In the genomic region with DNA sequence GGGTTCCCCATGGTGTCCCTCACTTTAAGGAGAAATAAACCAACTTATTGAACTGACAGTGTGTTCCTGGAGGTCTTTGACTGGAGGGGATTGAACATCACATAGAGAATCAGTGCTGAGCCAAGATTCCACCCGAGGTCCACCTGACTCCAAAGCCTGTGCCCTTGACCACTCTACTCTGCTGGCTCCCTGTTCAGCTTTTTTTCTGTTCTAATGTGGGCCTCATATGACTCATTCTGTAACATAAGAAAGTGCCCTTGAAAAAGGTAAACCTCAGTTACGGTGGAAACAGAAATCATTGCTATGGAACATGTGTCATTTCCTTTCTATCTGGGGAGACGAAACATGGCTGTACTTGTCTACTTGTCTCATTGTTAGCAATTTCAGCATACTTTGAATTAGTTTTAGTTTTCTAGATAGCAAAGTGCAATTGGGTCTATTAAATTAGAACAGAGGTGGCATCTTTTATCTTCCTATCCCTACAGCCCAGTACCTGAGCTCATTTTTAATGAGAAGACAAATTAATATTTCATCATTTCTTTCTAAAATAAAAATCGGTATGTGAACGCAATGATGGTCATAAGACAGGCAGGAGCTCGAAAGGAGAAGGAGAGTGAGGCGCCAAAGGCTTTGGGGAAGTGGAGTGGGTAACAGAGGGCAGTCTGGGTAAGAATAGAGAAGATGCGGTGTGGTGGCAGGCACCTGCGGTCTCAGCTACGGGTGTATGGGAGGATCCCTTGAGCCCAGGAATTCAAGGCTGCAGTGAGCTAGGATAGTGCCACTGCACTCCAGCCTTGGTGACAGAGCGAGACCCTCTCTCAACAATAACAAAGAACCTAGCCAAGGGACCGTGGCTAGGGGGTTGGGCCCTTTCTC, we compare ENCODE assay signal across 8 cellular contexts. TPM values are rescaled to one million over a fixed set of nuclear protein-coding genes. Genes with fewer than 3 reads are reported as not detected.
DNase-seq lines count a peak whose midpoint lies in the region; ATAC-seq and TF ChIP-seq lines count a peak whose summit lies in the region.

No MANE protein-coding gene starts in this region.

- CTCF ChIA-PET in WTC11 (lab: Charles Lee) = interaction anchor here (1.0 to 1.3 kb wide), 3 partner anchors 33 to 57 kb away, joined by 3 to 4 read pairs (median 3); no protein-coding TSS in a partner anchor

- peaks cover 22% of the 10 kb centered on the region for H3K4me1 Mint-ChIP-seq in WTC11

- H3K9ac ChIP-seq in iPS-18a (ENCODE audit: low read length) = no peak overlapping the region

- H3K9me3 ChIP-seq in iPS-18a (ENCODE audit: control insufficient read depth, low read depth, low read length) = no peaks in the 10 kb centered on the region

- peak; percentile 55 for DNase-seq in Caki2 (ENCODE audit: low read depth)
- DNase-seq in WTC11 (ENCODE audit: low spot score) = no peak
- DNase-seq in stimulated activated naive CD4-positive, alpha-beta T cell treated with Interleukin-2 at 50 U/mL for 16 hours (lab: John Stamatoyannopoulos, UW) = no peak
- DNase-seq in 8988T = no peak
- no peak for DNase-seq in erythroblast (lab: John Stamatoyannopoulos, UW)

- no peaks in the 10 kb centered on the region for H3K36me3 Mint-ChIP-seq in WTC11

- H3K4me3 Mint-ChIP-seq in WTC11 = peak overlapping the region; percentile 87

- peaks cover 7% of the 10 kb centered on the region for H3K4me1 ChIP-seq in iPS-18a (ENCODE audit: control insufficient read depth, low read depth, low read length)

- no peak overlapping the region for H3K27ac Mint-ChIP-seq in WTC11

- TF ChIP-seq CTCF in WTC11 (IDR thresholded peaks at IDR 0.05) = no peak

- ATAC-seq in GM19455 (IDR thresholded peaks at IDR 0.05; ENCODE audit: unreplicated experiment) = peak; percentile 60
- peak; percentile 76 for ATAC-seq in HG03354 (IDR thresholded peaks at IDR 0.05; ENCODE audit: poor library complexity, severe bottlenecking, unreplicated experiment)
- ATAC-seq in WTC11 = no peak

- peaks cover 43% of the 10 kb centered on the region for H3K27me3 ChIP-seq in iPS-18a (ENCODE audit: control insufficient read depth, insufficient read depth, low read length)

- H3K27ac ChIP-seq in iPS-18a (ENCODE audit: low read length) = no peak overlapping the region

- H3K9me3 Mint-ChIP-seq in WTC11 = peaks cover 1% of the 10 kb centered on the region

- H3K36me3 ChIP-seq in iPS-18a (ENCODE audit: control insufficient read depth, low read depth, low read length) = no peaks in the 10 kb centered on the region

- peaks cover 58% of the 10 kb centered on the region for H3K27me3 Mint-ChIP-seq in WTC11 (ENCODE audit: low read depth)

- POLR2A ChIA-PET in WTC11 (lab: Charles Lee) = no interaction called here

- in situ Hi-C loops in Caki2 (cut with HindIII; ENCODE audit: low pct_unique_long_range_greater_than_20kb, low sequenced_read_pairs) = no loop called here

- H3K4me3 ChIP-seq in iPS-18a (ENCODE audit: low read length) = peak overlapping the region; percentile 74

- no peak for TF ChIP-seq POLR2A in erythroblast (IDR thresholded peaks at IDR 0.05; ENCODE audit: low read length)

TF ChIP-seq in WTC11, 78 proteins besides CTCF, POLR2A, EP300 and RAD21:
- TF ChIP-seq CREM (CRISPR knock-in tag; IDR thresholded peaks at IDR 0.05) = no peak
- TF ChIP-seq TP53 (CRISPR knock-in tag; IDR thresholded peaks at IDR 0.05) = no peak
- no peak for TF ChIP-seq FOXJ3 (CRISPR knock-in tag; IDR thresholded peaks at IDR 0.05; ENCODE audit: borderline replicate concordance)
- no peak; the same call in 1 of the 2 replicates for TF ChIP-seq GABPB1 (CRISPR knock-in tag; IDR thresholded peaks at IDR 0.05)
- TF ChIP-seq OVOL2 (CRISPR knock-in tag; IDR thresholded peaks at IDR 0.05; ENCODE audit: borderline replicate concordance) = no peak
- TF ChIP-seq, protein P1, sequence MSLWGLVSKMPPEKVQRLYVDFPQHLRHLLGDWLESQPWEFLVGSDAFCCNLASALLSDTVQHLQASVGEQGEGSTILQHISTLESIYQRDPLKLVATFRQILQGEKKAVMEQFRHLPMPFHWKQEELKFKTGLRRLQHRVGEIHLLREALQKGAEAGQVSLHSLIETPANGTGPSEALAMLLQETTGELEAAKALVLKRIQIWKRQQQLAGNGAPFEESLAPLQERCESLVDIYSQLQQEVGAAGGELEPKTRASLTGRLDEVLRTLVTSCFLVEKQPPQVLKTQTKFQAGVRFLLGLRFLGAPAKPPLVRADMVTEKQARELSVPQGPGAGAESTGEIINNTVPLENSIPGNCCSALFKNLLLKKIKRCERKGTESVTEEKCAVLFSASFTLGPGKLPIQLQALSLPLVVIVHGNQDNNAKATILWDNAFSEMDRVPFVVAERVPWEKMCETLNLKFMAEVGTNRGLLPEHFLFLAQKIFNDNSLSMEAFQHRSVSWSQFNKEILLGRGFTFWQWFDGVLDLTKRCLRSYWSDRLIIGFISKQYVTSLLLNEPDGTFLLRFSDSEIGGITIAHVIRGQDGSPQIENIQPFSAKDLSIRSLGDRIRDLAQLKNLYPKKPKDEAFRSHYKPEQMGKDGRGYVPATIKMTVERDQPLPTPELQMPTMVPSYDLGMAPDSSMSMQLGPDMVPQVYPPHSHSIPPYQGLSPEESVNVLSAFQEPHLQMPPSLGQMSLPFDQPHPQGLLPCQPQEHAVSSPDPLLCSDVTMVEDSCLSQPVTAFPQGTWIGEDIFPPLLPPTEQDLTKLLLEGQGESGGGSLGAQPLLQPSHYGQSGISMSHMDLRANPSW (CRISPR knock-in tag; conservative IDR thresholded peaks at IDR 0.05; ENCODE audit: low read depth) = no peak
- TF ChIP-seq SOX15 (CRISPR knock-in tag; IDR thresholded peaks at IDR 0.05) = no peak
- no peak for TF ChIP-seq ZNF317 (CRISPR knock-in tag; IDR thresholded peaks at IDR 0.05; ENCODE audit: borderline replicate concordance, low read depth)
- TF ChIP-seq, protein P2, sequence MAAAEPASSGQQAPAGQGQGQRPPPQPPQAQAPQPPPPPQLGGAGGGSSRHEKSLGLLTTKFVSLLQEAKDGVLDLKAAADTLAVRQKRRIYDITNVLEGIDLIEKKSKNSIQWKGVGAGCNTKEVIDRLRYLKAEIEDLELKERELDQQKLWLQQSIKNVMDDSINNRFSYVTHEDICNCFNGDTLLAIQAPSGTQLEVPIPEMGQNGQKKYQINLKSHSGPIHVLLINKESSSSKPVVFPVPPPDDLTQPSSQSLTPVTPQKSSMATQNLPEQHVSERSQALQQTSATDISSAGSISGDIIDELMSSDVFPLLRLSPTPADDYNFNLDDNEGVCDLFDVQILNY (CRISPR knock-in tag; IDR thresholded peaks at IDR 0.05) = no peak
- TF ChIP-seq ERG (CRISPR knock-in tag; IDR thresholded peaks at IDR 0.05) = no peak
- TF ChIP-seq PRDM15 (CRISPR knock-in tag; IDR thresholded peaks at IDR 0.05) = no peak
- TF ChIP-seq MYBL2 (CRISPR knock-in tag; IDR thresholded peaks at IDR 0.05) = no peak
- TF ChIP-seq SMAD4 (CRISPR knock-in tag; IDR thresholded peaks at IDR 0.05) = no peak
- TF ChIP-seq PRRX2 (CRISPR knock-in tag; IDR thresholded peaks at IDR 0.05) = no peak
- TF ChIP-seq FOXP1 (CRISPR knock-in tag; IDR thresholded peaks at IDR 0.05; ENCODE audit: borderline replicate concordance) = no peak

RNA-seq across cellular contexts. Expression of gene GSDME, which starts 1.5 kb away (rescaled TPM):
- 25.0 and 25.5 TPM in 2 replicates for total RNA-seq in Caki2 (2014; rRNA removed; shearing (Covaris generic); ENCODE audit: low replicate concordance)
- 4.8 to 5.8 TPM (median 5.2 TPM) in 3 replicates for total RNA-seq in WTC11 (2021)
